ENCODE assay signal across 22 cellular contexts in the genomic region with DNA sequence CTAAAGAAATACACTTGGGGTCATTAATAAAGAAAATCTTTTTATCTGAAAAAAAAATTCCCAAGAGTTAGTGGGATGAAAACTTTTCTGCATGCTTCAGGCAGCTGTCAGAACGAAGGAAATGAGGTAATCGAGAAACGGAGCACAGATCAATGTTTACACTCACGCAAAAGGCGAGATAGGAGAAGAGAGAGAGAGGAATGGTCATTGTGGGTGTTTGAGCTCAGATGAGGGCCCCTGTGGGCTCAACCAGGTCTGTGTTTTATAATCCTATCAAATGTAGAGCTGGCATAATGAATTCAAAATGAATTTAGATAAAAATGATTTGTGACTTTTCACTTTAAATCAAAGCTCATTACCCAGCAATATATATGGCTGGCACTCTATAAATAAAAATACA. TPM values are rescaled to one million over a fixed set of nuclear protein-coding genes. Genes with fewer than 3 reads are reported as not detected.
DNase-seq lines count a peak whose midpoint lies in the region; ATAC-seq and TF ChIP-seq lines count a peak whose summit lies in the region.
"Had no signal": no experiment of that assay in that cellular context is flagged by ENCODE, and none has a peak within 500 bp of the region (broad histone marks: within the 10 kb centered on the region; RNA-seq: fewer than 3 reads in every experiment).

No MANE protein-coding gene starts in this region.

- H3K27me3 ChIP-seq in breast epithelium (no peaks in the 10 kb centered on the region), mammary epithelial cell (ENCODE audit: insufficient read depth, low read length) (no peaks in the 10 kb centered on the region), mesenchymal stem cell (ENCODE audit: control insufficient read depth in 1 of 2, insufficient read depth in 1 of 2, low read length in 2 of 2) (no peaks in the 10 kb centered on the region)

- H3K4me1 Mint-ChIP-seq in progenitor cell of endocrine pancreas (ENCODE audit: low read depth): peaks cover 6% of the 10 kb centered on the region

- CTCF ChIA-PET in mammary epithelial cell (lab: Charles Lee; ENCODE audit: low non-redundant PET): interaction anchor here (0.5 kb wide), 1 partner anchor 309 kb away, joined by 3 read pairs; no protein-coding TSS in a partner anchor

- H3K18ac ChIP-seq in mesenchymal stem cell (ENCODE audit: low read depth in 1 of 2, low read length in 2 of 2): no peak overlapping the region

- H3K23ac ChIP-seq in mesenchymal stem cell (ENCODE audit: low read length in 2 of 2): no peak overlapping the region

- no peak overlapping the region for H3K9ac ChIP-seq in mammary epithelial cell (ENCODE audit: insufficient read depth, low read length)
- H3K9ac ChIP-seq in mesenchymal stem cell (ENCODE audit: low read length): peak overlapping the region; percentile 74

- BruUV-seq in mammary epithelial cell (replicated peaks; lab: Mats Ljungman, UMichigan): no TSS peak

- H3K14ac ChIP-seq in mesenchymal stem cell (ENCODE audit: low read length in 2 of 2): no peak overlapping the region

- no peaks in the 10 kb centered on the region for H3K36me3 Mint-ChIP-seq in progenitor cell of endocrine pancreas (ENCODE audit: insufficient read depth)

- H3K4ac ChIP-seq in mesenchymal stem cell (ENCODE audit: low read depth in 1 of 2, low read length in 2 of 2): no peak overlapping the region

- no peak overlapping the region for H4K8ac ChIP-seq in mesenchymal stem cell (ENCODE audit: low read length)

- H2AK5ac ChIP-seq in mesenchymal stem cell (ENCODE audit: low read length, severe bottlenecking): no peak overlapping the region

- H2BK5ac ChIP-seq in mesenchymal stem cell (ENCODE audit: low read depth, low read length, poor library complexity, severe bottlenecking): no peak overlapping the region

- no peaks in the 10 kb centered on the region for H3K36me3 ChIP-seq in breast epithelium
- H3K36me3 ChIP-seq in mammary epithelial cell (ENCODE audit: insufficient read depth, low read length): no peaks in the 10 kb centered on the region
- H3K36me3 ChIP-seq in mesenchymal stem cell (ENCODE audit: control insufficient read depth in 1 of 2, insufficient read depth in 2 of 2, low read depth in 1 of 2, low read length in 2 of 2): no peaks in the 10 kb centered on the region

- no peak for ATAC-seq in HG02884 (IDR thresholded peaks at IDR 0.05; ENCODE audit: unreplicated experiment)
- ATAC-seq: sciatic nerve had no signal

- H3K27ac Mint-ChIP-seq in progenitor cell of endocrine pancreas: no peak overlapping the region
- H3K27ac Mint-ChIP-seq: activated T-helper 2 cell treated with anti-CD3 and anti-CD28 coated beads, Interferon-gamma antibody, Interleukin-2, Interleukin-4, amounts not matched to agents 10 μg/mL and 5 μg/mL and 100 μg/mL, durations not matched to agents 14 hours and 24 hours and 36 hours had no signal

- H3K9me3 ChIP-seq in breast epithelium (no peaks in the 10 kb centered on the region), mammary epithelial cell (replicated peaks; ENCODE audit: insufficient read depth, low read length) (no peaks in the 10 kb centered on the region), mesenchymal stem cell (ENCODE audit: control insufficient read depth, low read length) (no peaks in the 10 kb centered on the region)

- H3K4me3 Mint-ChIP-seq in progenitor cell of endocrine pancreas (ENCODE audit: low read depth): no peak overlapping the region

- H3K27ac ChIP-seq in breast epithelium: no peak overlapping the region
- H3K27ac ChIP-seq in mammary epithelial cell (ENCODE audit: insufficient read depth, low read depth, low read length): no peak overlapping the region
- H3K27ac ChIP-seq in mesenchymal stem cell (ENCODE audit: low read length, poor library complexity, severe bottlenecking): no peak overlapping the region
- H3K27ac ChIP-seq: 22Rv1 had no signal

- no peak overlapping the region for H2BK12ac ChIP-seq in mesenchymal stem cell (ENCODE audit: low read length in 2 of 2)

- dilution Hi-C loops in mammary epithelial cell (cut with HindIII; ENCODE audit: low sequenced_read_pairs): no loop called here

- in situ Hi-C loops in mammary epithelial cell (cut with MboI; ENCODE audit: low sequenced_read_pairs in 2 of 2): loop anchor here (10.0 to 25.0 kb wide), 3 partner anchors 196 to 496 kb away; no protein-coding TSS in a partner anchor

- H3K79me2 ChIP-seq in mammary epithelial cell (ENCODE audit: insufficient read depth, low read length): no peaks in the 10 kb centered on the region

- peaks cover 6% of the 10 kb centered on the region for H3K27me3 Mint-ChIP-seq in progenitor cell of endocrine pancreas

- 76% methylated on average over 5 of the region's 5 CpGs for WGBS in mammary epithelial cell (ENCODE audit: low coverage, missing lambda C conversion rate)
- WGBS in mesenchymal stem cell: 29% methylated on average over 5 of the region's 5 CpGs

- peak overlapping the region in 2 of 3 donors; percentile 17 to 26 for H3K4me3 ChIP-seq in breast epithelium
- no peak overlapping the region for H3K4me3 ChIP-seq in mammary epithelial cell (replicated peaks in 1 of 3; ENCODE audit: insufficient read depth in 1 of 3, low read depth in 2 of 3, low read length in 3 of 3)
- peak overlapping the region in 1 of 2 experiments; percentile 60 for H3K4me3 ChIP-seq in mesenchymal stem cell (ENCODE audit: insufficient read depth in 1 of 2, low read depth in 1 of 2, low read length in 2 of 2)

- no peak for TF ChIP-seq CTCF in breast epithelium (IDR thresholded peaks at IDR 0.05)
- TF ChIP-seq CTCF in mammary epithelial cell (conservative IDR thresholded peaks at IDR 0.05 in 1 of 2, IDR thresholded peaks at IDR 0.05 in 1 of 2; ENCODE audit: extremely low read depth in 1 of 2, insufficient read depth in 1 of 2, low read depth in 1 of 2, low read length in 2 of 2): no peak
- TF ChIP-seq CTCF in progenitor cell of endocrine pancreas (IDR thresholded peaks at IDR 0.05; ENCODE audit: unreplicated experiment): no peak

- H2BK120ac ChIP-seq in mesenchymal stem cell (ENCODE audit: low read depth, low read length): no peak overlapping the region

- H2BK15ac ChIP-seq in mesenchymal stem cell (ENCODE audit: low read depth, poor library complexity, severe bottlenecking): no peak overlapping the region

- H3K9me3 Mint-ChIP-seq in progenitor cell of endocrine pancreas (ENCODE audit: low read depth): peaks cover 3% of the 10 kb centered on the region
- H3K9me3 Mint-ChIP-seq: activated T-helper 2 cell treated with anti-CD3 and anti-CD28 coated beads, Interferon-gamma antibody, Interleukin-2, Interleukin-4, amounts not matched to agents 10 μg/mL and 5 μg/mL and 100 μg/mL, durations not matched to agents 14 hours and 24 hours and 36 hours had no signal

- DNase-seq in breast epithelium (ENCODE audit: low spot score in 2 of 2): no peak
- no peak for DNase-seq in mammary epithelial cell
- peak; percentile 28 for DNase-seq in dermis blood vessel endothelial cell
- DNase-seq in mesenchymal stem cell: peak; percentile 33
- no peak for DNase-seq in dedifferentiated amniotic fluid mesenchymal stem cell (ENCODE audit: extremely low spot score)
- DNase-seq in progenitor cell of endocrine pancreas (ENCODE audit: low spot score, unreplicated experiment): no peak
- no peak for DNase-seq in occipital lobe (lab: John Stamatoyannopoulos, UW)
- DNase-seq: activated CD4-positive, alpha-beta T cell treated with anti-CD3 and anti-CD28 coated beads for 1 hour; C1 segment of cervical spinal cord; effector CD8-positive, alpha-beta T cell; hippocampal formation; kidney glomerular epithelial cell; NCI-H1417 treated with DMSO at 0.1 percent for 48 hours; NCI-H82; T1000 had no signal

- H4K20me1 ChIP-seq in mammary epithelial cell (ENCODE audit: insufficient read depth, low read length): no peaks in the 10 kb centered on the region

- H3K4me2 ChIP-seq in mammary epithelial cell (ENCODE audit: insufficient read depth, low read depth, low read length) (no peak overlapping the region), mesenchymal stem cell (ENCODE audit: low read length, poor library complexity, severe bottlenecking) (no peak overlapping the region)

- no peaks in the 10 kb centered on the region for H3K79me1 ChIP-seq in mesenchymal stem cell (replicated peaks; ENCODE audit: low read length, poor library complexity, severe bottlenecking)

- H4K91ac ChIP-seq in mesenchymal stem cell (ENCODE audit: low read length): no peak overlapping the region

- H2AFZ ChIP-seq in mammary epithelial cell (ENCODE audit: low read depth, low read length) (no peak overlapping the region), mesenchymal stem cell (ENCODE audit: low read depth, low read length) (no peak overlapping the region)

- intact Hi-C loops in breast epithelium (cut with DNase I; ENCODE audit: low total_unique reads) (no loop called here), mammary epithelial cell (cut with micrococcal nuclease) (no loop called here)

- TF ChIP-seq POLR2A in breast epithelium (IDR thresholded peaks at IDR 0.05): no peak

- H3K4me1 ChIP-seq in breast epithelium (no peaks in the 10 kb centered on the region), mammary epithelial cell (ENCODE audit: insufficient read depth, low read length) (no peaks in the 10 kb centered on the region), mesenchymal stem cell (ENCODE audit: control insufficient read depth, insufficient read depth, low read depth, low read length) (no peaks in the 10 kb centered on the region)

RNA-seq across cellular contexts. Expression of a gene that starts 6.3 kb away (rescaled TPM):
- under 1 TPM in 1 of 3 donors, not detected in 2; 0.48 TPM for total RNA-seq in breast epithelium
- total RNA-seq in mammary epithelial cell: not detected
- polyA plus RNA-seq in mammary epithelial cell: not detected
- polyA minus RNA-seq in mammary epithelial cell: not detected
- not detected in 2 replicates for total RNA-seq in dermis blood vessel endothelial cell
- polyA plus RNA-seq in mesenchymal stem cell (2013, experiment 1 of 2): not detected
- polyA plus RNA-seq in mesenchymal stem cell (2013, experiment 2 of 2): not detected
- not detected in 2 replicates for total RNA-seq in progenitor cell of endocrine pancreas
- not detected for total RNA-seq in occipital lobe
- total RNA-seq: activated T-helper 2 cell treated with anti-CD3 and anti-CD28 coated beads, Interferon-gamma antibody, Interleukin-2, Interleukin-4, amounts not matched to agents 10 μg/mL and 5 μg/mL and 100 μg/mL, durations not matched to agents 14 hours and 24 hours and 36 hours; mucosa of gallbladder; sciatic nerve; SK-MEL-5 had no signal
- polyA plus RNA-seq: adipose tissue had no signal

Comparison
In these comparisons a context has a peak if more than half of its experiments do, and no peak if none do; other contexts are left out.
1. H3K4me3 ChIP-seq: peak in breast epithelium (2 of 3); none in mammary epithelial cell (0 of 3).
2. DNase-seq: peak in dermis blood vessel endothelial cell (single experiment) and mesenchymal stem cell (single experiment); none in breast epithelium (0 of 2), mammary epithelial cell (single experiment), dedifferentiated amniotic fluid mesenchymal stem cell (single experiment), progenitor cell of endocrine pancreas (single experiment) and occipital lobe (single experiment).